8 cellular contexts compared by ENCODE assay signal in genomic region chr17:6427284-6427781, GRCh38. TPM values are rescaled to one million over a fixed set of nuclear protein-coding genes. Genes with fewer than 3 reads are reported as not detected.
DNase-seq lines count a peak whose midpoint lies in the region; TF ChIP-seq lines count a peak whose summit lies in the region.

No MANE protein-coding gene starts in this region.

- H3K4me2 ChIP-seq in Loucy (ENCODE audit: low read depth, low read length, poor library complexity, severe bottlenecking) = peak overlapping the region; percentile 65

- no peaks in the 10 kb centered on the region for H3K9me2 ChIP-seq in Loucy (replicated peaks; ENCODE audit: low read depth, low read length)

- peak overlapping the region; percentile 55 for H3K4me3 ChIP-seq in Loucy (ENCODE audit: low read length, poor library complexity, severe bottlenecking)

- H3K36me3 Mint-ChIP-seq in CD14-positive monocyte = peaks cover 2 to 6% of the 10 kb centered on the region in 2 donors
- peaks cover 4% of the 10 kb centered on the region for H3K36me3 Mint-ChIP-seq in activated T-cell treated with anti-CD3 and anti-CD28 coated beads, Interleukin-2, amount 50 U/mL, for 24 hours (ENCODE audit: low read depth)

- H3F3A ChIP-seq in Loucy (ENCODE audit: low read depth) = no peaks in the 10 kb centered on the region

- no peaks in the 10 kb centered on the region for H4K20me1 ChIP-seq in Loucy (ENCODE audit: insufficient read depth, low read length, poor library complexity, severe bottlenecking)

- no peaks in the 10 kb centered on the region for H3K79me2 ChIP-seq in Loucy (ENCODE audit: insufficient read depth, low read length)

- 0 out of 2 replicates have a peak, but pooled peaks cover 6% of the 10 kb centered on the region for H3K9me3 ChIP-seq in Loucy (ENCODE audit: insufficient read depth, low read depth, low read length)

- no peaks in the 10 kb centered on the region for H3K36me3 ChIP-seq in Loucy (ENCODE audit: insufficient read depth, low read length)

- peak overlapping the region in 2 of 7 donors; percentile 80 for H3K27ac Mint-ChIP-seq in CD14-positive monocyte
- peak overlapping the region; percentile 16 for H3K27ac Mint-ChIP-seq in activated T-cell treated with anti-CD3 and anti-CD28 coated beads, Interleukin-2, amount 50 U/mL, for 24 hours

- H3K27me3 ChIP-seq in Loucy (ENCODE audit: insufficient read depth, low read length, poor library complexity, severe bottlenecking) = no peaks in the 10 kb centered on the region

- peaks cover 45 to 72% (median 56%) of the 10 kb centered on the region in 3 donors for H3K27me3 Mint-ChIP-seq in CD14-positive monocyte (ENCODE audit: low read depth in 3 of 3)
- H3K27me3 Mint-ChIP-seq in activated T-cell treated with anti-CD3 and anti-CD28 coated beads, Interleukin-2, amount 50 U/mL, for 24 hours = peaks cover 25% of the 10 kb centered on the region

- H3K4me1 ChIP-seq in Loucy (ENCODE audit: insufficient read depth, low read length, poor library complexity, severe bottlenecking) = peaks cover 17% of the 10 kb centered on the region

- H3K4me1 Mint-ChIP-seq in CD14-positive monocyte = peaks cover 19% of the 10 kb centered on the region
- peaks cover 19% of the 10 kb centered on the region for H3K4me1 Mint-ChIP-seq in activated T-cell treated with anti-CD3 and anti-CD28 coated beads, Interleukin-2, amount 50 U/mL, for 24 hours (ENCODE audit: low read depth)

- peaks cover 6 to 19% (median 16%) of the 10 kb centered on the region in 7 donors for H3K9me3 Mint-ChIP-seq in CD14-positive monocyte
- peaks cover 10% of the 10 kb centered on the region for H3K9me3 Mint-ChIP-seq in activated T-cell treated with anti-CD3 and anti-CD28 coated beads, Interleukin-2, amount 50 U/mL, for 24 hours

- no peak for TF ChIP-seq CTCF in CD14-positive monocyte (IDR thresholded peaks at IDR 0.05)
- peak; percentile 38 for TF ChIP-seq CTCF in Loucy (conservative IDR thresholded peaks at IDR 0.05; ENCODE audit: low read length)

- H3K4me3 Mint-ChIP-seq in CD14-positive monocyte = peak overlapping the region; percentile 51 to 72
- H3K4me3 Mint-ChIP-seq in activated T-cell treated with anti-CD3 and anti-CD28 coated beads, Interleukin-2, amount 50 U/mL, for 24 hours = peak overlapping the region; percentile 16

- H3K9ac ChIP-seq in Loucy (ENCODE audit: low read depth, low read length, poor library complexity, severe bottlenecking) = no peak overlapping the region

- H2AFZ ChIP-seq in Loucy (ENCODE audit: low read length) = no peak overlapping the region

- DNase-seq in CD14-positive monocyte (ENCODE audit: low spot score) (no peak), myocyte (ENCODE audit: low read depth) (peak; percentile 67), inferior parietal cortex (ENCODE audit: extremely low spot score) (no peak), HPDE6-E6E7 (ENCODE audit: extremely low spot score) (no peak), hippocampal formation (lab: John Stamatoyannopoulos, UW) (no peak), NCI-H128 (lab: John Stamatoyannopoulos, UW; ENCODE audit: unreplicated experiment) (no peak)
- peak; percentile 56 for DNase-seq in activated T-cell treated with anti-CD3 and anti-CD28 coated beads, Interleukin-2, amount 50 U/mL, for 24 hours

- intact Hi-C loops in CD14-positive monocyte (cut with micrococcal nuclease) = loop anchor here in 1 of 2 donors (10.0 kb wide), 1 partner anchor 723 kb away; no protein-coding TSS in a partner anchor

RNA-seq across cellular contexts. Expression of gene AIPL1, which starts 7.6 kb away (rescaled TPM):
- not detected for polyA plus RNA-seq in CD14-positive monocyte
- total RNA-seq in myocyte = not detected in 2 replicates
- not detected for polyA plus RNA-seq in myocyte (2012)

RNA-seq across cellular contexts. Expression of gene PIMREG, which starts 16.9 kb away (rescaled TPM):
- polyA plus RNA-seq in CD14-positive monocyte = not detected
- total RNA-seq in myocyte = 1.0 and 5.3 TPM in 2 replicates
- polyA plus RNA-seq in myocyte (2012) = 0.32 TPM

Comparison
In these comparisons a context has a peak if more than half of its experiments do, and no peak if none do; other contexts are left out.
1. DNase-seq: peak in activated T-cell treated with anti-CD3 and anti-CD28 coated beads, Interleukin-2, amount 50 U/mL, for 24 hours (single experiment) and myocyte (single experiment); none in CD14-positive monocyte (single experiment), inferior parietal cortex (single experiment), HPDE6-E6E7 (single experiment), hippocampal formation (0 of 2) and NCI-H128 (single experiment).